ENCODE assay signal across 31 cellular contexts in the genomic region with DNA sequence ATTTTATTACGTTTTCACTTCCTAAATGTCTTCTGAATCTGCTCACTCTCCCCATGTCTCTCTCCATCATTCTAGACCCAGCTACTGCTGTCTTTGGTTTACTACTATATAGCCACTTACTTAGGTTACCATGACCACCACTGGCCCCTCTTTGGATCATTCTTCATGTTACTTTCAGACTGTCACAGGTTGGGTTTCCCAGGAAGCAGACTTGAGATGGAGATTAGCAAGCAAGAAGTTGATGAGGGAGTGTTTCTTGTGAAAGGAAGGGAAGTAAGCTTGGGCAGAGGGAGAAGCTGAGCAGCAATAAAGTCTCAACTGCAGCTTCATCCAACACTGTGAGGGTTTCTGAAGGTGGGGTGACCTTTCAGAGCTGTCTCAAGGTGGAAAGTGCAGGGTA.
"Had no signal": no experiment of that assay in that cellular context is flagged by ENCODE, and none has a peak within 500 bp of the region (broad histone marks: within the 10 kb centered on the region; RNA-seq: fewer than 3 reads in every experiment).

No MANE protein-coding gene starts in this region.

- FAIRE-seq: astrocyte, bronchial epithelial cell had no signal

- H3K4me1 ChIP-seq: adrenal gland, ascending aorta, body of pancreas, breast epithelium had no signal

- H3K27ac ChIP-seq: adrenal gland, ascending aorta, body of pancreas, brain microvascular endothelial cell, breast epithelium, cardiac muscle cell had no signal

- H3K36me3 ChIP-seq: adrenal gland, ascending aorta, brain microvascular endothelial cell, breast epithelium, cardiac muscle cell had no signal

- DNase-seq: activated effector memory CD4-positive, alpha-beta T cell treated with anti-CD3 and anti-CD28 coated beads, Interleukin-2, amount 50 U/mL, for 16 hours; activated effector memory CD4-positive, alpha-beta T cell treated with Interleukin-2 at 50 U/mL for 16 hours; activated gamma-delta T cell; activated gamma-delta T cell treated with Interleukin-2 at 50 U/mL for 16 hours; activated naive CD4-positive, alpha-beta T cell; activated naive CD4-positive, alpha-beta T cell treated with anti-CD3 and anti-CD28 coated beads for 36 hours; activated naive CD4-positive, alpha-beta T cell treated with anti-CD3 and anti-CD28 coated beads, Interleukin-2, amount 10 ng/mL, durations not matched to agents 7 days and 5 days; activated naive CD4-positive, alpha-beta T cell treated with anti-CD3 and anti-CD28 coated beads, Interleukin-2, amount 50 U/mL, for 16 hours; activated naive CD4-positive, alpha-beta T cell treated with Interleukin-2 at 50 U/mL for 16 hours; activated naive CD8-positive, alpha-beta T cell treated with anti-CD3 and anti-CD28 coated beads for 36 hours; activated naive CD8-positive, alpha-beta T cell treated with anti-CD3 and anti-CD28 coated beads, Interleukin-2, amount 10 ng/mL, durations not matched to agents 7 days and 5 days; activated naive CD8-positive, alpha-beta T cell treated with anti-CD3 and anti-CD28 coated beads, Interleukin-2, amount 50 U/mL, for 24 hours; activated T-cell treated with anti-CD3 and anti-CD28 coated beads, Interleukin-2, amount 50 U/mL, for 24 hours; activated T-cell treated with anti-CD3 and anti-CD28 coated beads, Interleukin-2, amount 50 U/mL, for 4 hours; activated T-cell treated with anti-CD3 and anti-CD28 coated beads, Interleukin-2, amount 50 U/mL, for 48 hours; activated T-cell treated with anti-CD3 and anti-CD28 coated beads, Interleukin-2, amount 50 U/mL, for 72 hours; adrenal gland; amniotic stem cell; amygdala; anterior cingulate cortex; aorta; body of pancreas; brain microvascular endothelial cell; caudate nucleus; central memory CD4-positive, alpha-beta T cell; cerebellar nuclear complex had no signal

- H3K27me3 ChIP-seq: adrenal gland, ascending aorta, body of pancreas, brain microvascular endothelial cell, breast epithelium, cardiac muscle cell had no signal

- H3K9me3 ChIP-seq: adrenal gland, ascending aorta, body of pancreas, breast epithelium had no signal

- H3K4me3 ChIP-seq: adrenal gland, ascending aorta, body of pancreas, breast epithelium, cardiac muscle cell had no signal
